15 cellular contexts compared by ENCODE assay signal in the genomic region with DNA sequence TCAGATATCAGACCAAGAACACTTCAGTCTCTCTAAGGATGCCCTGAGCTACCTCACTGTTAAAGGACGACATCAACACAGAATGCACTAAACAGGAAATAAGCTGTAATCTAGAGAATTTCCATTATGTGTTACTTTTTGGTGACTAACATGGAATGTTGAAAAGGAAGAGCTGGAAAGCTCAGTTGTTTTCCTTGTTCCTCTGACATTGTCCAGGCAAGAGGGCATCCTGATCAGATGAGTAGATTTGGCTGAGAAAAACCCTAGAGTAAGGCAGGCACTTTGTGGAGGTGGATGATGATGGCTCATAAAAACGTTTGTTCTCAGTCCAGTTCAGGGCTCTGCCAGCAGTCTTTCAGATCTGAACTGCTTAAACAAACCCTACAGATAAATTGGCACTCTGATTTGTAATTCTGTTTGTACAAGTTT. TPM values are rescaled to one million over a fixed set of nuclear protein-coding genes. Genes with fewer than 3 reads are reported as not detected.
DNase-seq lines count a peak whose midpoint lies in the region; ATAC-seq and TF ChIP-seq lines count a peak whose summit lies in the region.
"Had no signal": no experiment of that assay in that cellular context is flagged by ENCODE, and none has a peak within 500 bp of the region (broad histone marks: within the 10 kb centered on the region; RNA-seq: fewer than 3 reads in every experiment).

No MANE protein-coding gene starts in this region.

- no peak overlapping the region for H2AFZ ChIP-seq in SK-N-SH (ENCODE audit: low read depth)

- 0 out of 2 replicates have a peak overlapping the region, but pooled peaks have one; percentile 5 for H3K9ac ChIP-seq in SK-N-SH
- H3K9ac ChIP-seq: BLaER1 had no signal

- H3K4me3 ChIP-seq in SK-N-SH (ENCODE audit: low read depth in 2 of 2, low read length in 1 of 2) (no peak overlapping the region), foreskin fibroblast (ENCODE audit: low read depth in 1 of 2, low read length in 2 of 2) (no peak overlapping the region)
- H3K4me3 ChIP-seq: BLaER1, lower lobe of right lung, SK-N-MC had no signal

- peaks cover 16 to 25% of the 10 kb centered on the region in 2 experiments for H3K36me3 ChIP-seq in SK-N-SH (replicated peaks in 1 of 2; ENCODE audit: control insufficient read depth in 1 of 2, insufficient read depth in 2 of 2, low read length in 1 of 2)

- H3K27ac Mint-ChIP-seq in activated CD8-positive, alpha-beta T cell treated with anti-CD3 and anti-CD28 coated beads for 36 hours, result no peak overlapping the region
- H3K27ac Mint-ChIP-seq: stimulated activated memory B cell treated with anti-CD40 and anti-IgM and Interleukin-4, amounts not matched to agents 10 μg/mL and 1 μg/mL and 100 μg/mL, for 72 hours had no signal

- POLR2A ChIA-PET in SK-N-SH (lab: Yijun Ruan, JAX), result no interaction called here
- POLR2A ChIA-PET in activated CD8-positive, alpha-beta T cell treated with anti-CD3 and anti-CD28 coated beads for 36 hours (lab: Charles Lee), result interaction anchor here (1.0 to 1.1 kb wide), 2 partner anchors 18 to 34 kb away, joined by 3 read pairs; partner anchors contain the start of genes C17orf67 and DGKE

- no peak overlapping the region for H3K4me3 Mint-ChIP-seq in activated CD8-positive, alpha-beta T cell treated with anti-CD3 and anti-CD28 coated beads for 36 hours
- H3K4me3 Mint-ChIP-seq: stimulated activated memory B cell treated with anti-CD40 and anti-IgM and Interleukin-4, amounts not matched to agents 10 μg/mL and 1 μg/mL and 100 μg/mL, for 72 hours had no signal

- intact Hi-C loops in posterior cingulate gyrus (cut with DNase I), result no loop called here
- intact Hi-C loops in activated CD8-positive, alpha-beta T cell treated with anti-CD3 and anti-CD28 coated beads for 36 hours (cut with micrococcal nuclease), result no loop called here

- H3K4me2 ChIP-seq in SK-N-SH, result no peak overlapping the region
- H3K4me2 ChIP-seq: BLaER1 had no signal

- peak overlapping the region in 1 of 2 experiments; percentile 59; a peak in 3 of 4 replicates for H3K27ac ChIP-seq in SK-N-SH (ENCODE audit: low read depth in 2 of 2, low read length in 1 of 2)
- H3K27ac ChIP-seq: BLaER1, lower lobe of right lung, SK-N-MC had no signal

- H3K36me3 Mint-ChIP-seq in activated CD8-positive, alpha-beta T cell treated with anti-CD3 and anti-CD28 coated beads for 36 hours (ENCODE audit: low read depth), result peaks cover 11% of the 10 kb centered on the region

- H3K9me3 Mint-ChIP-seq in activated CD8-positive, alpha-beta T cell treated with anti-CD3 and anti-CD28 coated beads for 36 hours, result no peaks in the 10 kb centered on the region
- H3K9me3 Mint-ChIP-seq: stimulated activated memory B cell treated with anti-CD40 and anti-IgM and Interleukin-4, amounts not matched to agents 10 μg/mL and 1 μg/mL and 100 μg/mL, for 72 hours had no signal

- peaks cover 9% of the 10 kb centered on the region for H3K4me1 Mint-ChIP-seq in activated CD8-positive, alpha-beta T cell treated with anti-CD3 and anti-CD28 coated beads for 36 hours (ENCODE audit: low read depth)

- no peak for TF ChIP-seq RAD21 in SK-N-SH (IDR thresholded peaks at IDR 0.05; ENCODE audit: low read length)

- TF ChIP-seq EP300 in SK-N-SH (IDR thresholded peaks at IDR 0.05; ENCODE audit: borderline replicate concordance in 1 of 2, low read depth in 1 of 2, low read length in 1 of 2), result peak in 1 of 2 experiments; percentile 62; a peak in 1 of 4 replicates

- no peaks in the 10 kb centered on the region for H4K20me1 ChIP-seq in SK-N-SH (ENCODE audit: insufficient read depth)
- H4K20me1 ChIP-seq: BLaER1 had no signal

- H3K79me2 ChIP-seq in SK-N-SH (ENCODE audit: insufficient read depth), result no peaks in the 10 kb centered on the region

- H3K9me2 ChIP-seq in SK-N-SH, result no peaks in the 10 kb centered on the region

- no peaks in the 10 kb centered on the region for H3K9me3 ChIP-seq in SK-N-SH
- H3K9me3 ChIP-seq: BLaER1, lower lobe of right lung had no signal

- no peaks in the 10 kb centered on the region for H3K27me3 Mint-ChIP-seq in activated CD8-positive, alpha-beta T cell treated with anti-CD3 and anti-CD28 coated beads for 36 hours
- H3K27me3 Mint-ChIP-seq: stimulated activated memory B cell treated with anti-CD40 and anti-IgM and Interleukin-4, amounts not matched to agents 10 μg/mL and 1 μg/mL and 100 μg/mL, for 72 hours had no signal

- H3F3A ChIP-seq in SK-N-SH (replicated peaks; ENCODE audit: insufficient read depth), result peaks cover 24% of the 10 kb centered on the region

- peaks cover 0 to 5% of the 10 kb centered on the region in 2 experiments; a peak in 2 of 4 replicates for H3K4me1 ChIP-seq in SK-N-SH (ENCODE audit: control insufficient read depth in 1 of 2, insufficient read depth in 2 of 2, low read depth in 1 of 2, low read length in 1 of 2)
- H3K4me1 ChIP-seq: BLaER1 had no signal

- no peak for TF ChIP-seq CTCF in SK-N-SH (IDR thresholded peaks at IDR 0.05)
- TF ChIP-seq CTCF in foreskin fibroblast (IDR thresholded peaks at IDR 0.05; ENCODE audit: low read depth, low read length), result no peak
- TF ChIP-seq CTCF in activated CD8-positive, alpha-beta T cell treated with anti-CD3 and anti-CD28 coated beads for 36 hours (IDR thresholded peaks at IDR 0.05), result no peak

- WGBS in SK-N-SH (ENCODE audit: low lambda C conversion rate), result 31% methylated on average over 2 of the region's 2 CpGs

- ATAC-seq in activated CD8-positive, alpha-beta T cell treated with anti-CD3 and anti-CD28 coated beads for 36 hours, result no peak
- ATAC-seq: lower lobe of right lung; stimulated activated memory B cell treated with anti-CD40 and anti-IgM and Interleukin-4, amounts not matched to agents 10 μg/mL and 1 μg/mL and 100 μg/mL, for 72 hours had no signal

- CTCF ChIA-PET in SK-N-SH (lab: Yijun Ruan, JAX), result interaction anchor here (0.5 to 2.1 kb wide), 8 partner anchors 9 to 315 kb away, joined by 3 to 7 read pairs (median 4); no protein-coding TSS in a partner anchor
- CTCF ChIA-PET in activated CD8-positive, alpha-beta T cell treated with anti-CD3 and anti-CD28 coated beads for 36 hours (lab: Charles Lee), result interaction anchor here (1.0 to 4.3 kb wide), 2 partner anchors 16 to 48 kb away, joined by 3 to 16 read pairs; no protein-coding TSS in a partner anchor

- peak; percentile 57 for DNase-seq in A172 (ENCODE audit: low spot score)
- DNase-seq in GM04504 (ENCODE audit: low read depth), result peak; percentile 15
- no peak for DNase-seq in SK-N-SH
- peak; percentile 72 to 78 for DNase-seq in foreskin fibroblast
- no peak for DNase-seq in posterior cingulate gyrus
- DNase-seq in stimulated activated CD4-positive, alpha-beta T cell treated with anti-CD3 and anti-CD28 coated beads, Interleukin-12 subunit alpha, Interleukin-12 subunit beta, amount 100 ng/mL, for 4 hours, result no peak
- DNase-seq in activated CD8-positive, alpha-beta T cell treated with anti-CD3 and anti-CD28 coated beads for 36 hours, result no peak
- DNase-seq in NCI-H2107 (lab: John Stamatoyannopoulos, UW), result no peak
- DNase-seq: activated CD4-positive, CD25-positive, alpha-beta regulatory T cell treated with anti-CD3 and anti-CD28 coated beads, Interleukin-2, amount 50 U/mL, for 72 hours; activated gamma-delta T cell treated with Interleukin-2 at 50 U/mL for 16 hours; lower lobe of right lung; NCI-H1105 treated with DMSO at 0.1 percent for 48 hours had no signal

- H3K27me3 ChIP-seq in SK-N-SH (ENCODE audit: insufficient read depth), result no peaks in the 10 kb centered on the region
- H3K27me3 ChIP-seq: BLaER1 had no signal

TF ChIP-seq in SK-N-SH, 30 proteins besides CTCF, POLR2A, EP300 and RAD21 (continues in another document):
- TF ChIP-seq MAX (IDR thresholded peaks at IDR 0.05; ENCODE audit: low read depth) (no peak), FOSL2 (IDR thresholded peaks at IDR 0.05; ENCODE audit: borderline replicate concordance, low read depth) (peak; percentile 42; the same call in 1 of the 2 replicates), RXRA (IDR thresholded peaks at IDR 0.05; ENCODE audit: borderline replicate concordance, low read depth) (peak; percentile 53; the same call in 1 of the 2 replicates), ELF1 (IDR thresholded peaks at IDR 0.05) (0 out of 2 replicates have a peak, but pooled peaks have one; percentile 26), POLR2AphosphoS5 (IDR thresholded peaks at IDR 0.05; ENCODE audit: low read depth, low read length) (peak; percentile 15; the same call in 1 of the 2 replicates)

RNA-seq across cellular contexts. Expression of gene DGKE, which starts 34.0 kb away (rescaled TPM):
- 3.2 and 7.1 TPM in 2 replicates for total RNA-seq in A172 (2014; rRNA removed; shearing (Covaris generic))
- 2.4 and 2.8 TPM in 2 replicates for polyA plus RNA-seq in SK-N-SH (2012; rRNA removed)
- polyA plus RNA-seq in SK-N-SH (2012; cell fraction: cytosol; rRNA removed), result 1.9 and 2.0 TPM in 2 replicates
- polyA plus RNA-seq in SK-N-SH (2012; cell fraction: nucleus; rRNA removed), result 13.8 and 15.7 TPM in 2 replicates
- 10 to 100 TPM; 25.1 to 29.0 TPM for total RNA-seq in activated CD8-positive, alpha-beta T cell treated with anti-CD3 and anti-CD28 coated beads for 36 hours

RNA-seq across cellular contexts. Expression of gene C17orf67, which starts 34.2 kb away (rescaled TPM):
- total RNA-seq in A172 (2014; rRNA removed; shearing (Covaris generic)), result 0.76 and 1.8 TPM in 2 replicates
- polyA plus RNA-seq in SK-N-SH (2012; rRNA removed), result 1.6 and 1.7 TPM in 2 replicates
- polyA plus RNA-seq in SK-N-SH (2012; cell fraction: cytosol; rRNA removed), result 1.6 and 1.9 TPM in 2 replicates
- polyA plus RNA-seq in SK-N-SH (2012; cell fraction: nucleus; rRNA removed), result 3.7 and 5.1 TPM in 2 replicates
- 1 to 10 TPM; 2.3 TPM for total RNA-seq in activated CD8-positive, alpha-beta T cell treated with anti-CD3 and anti-CD28 coated beads for 36 hours

RNA-seq across cellular contexts. Expression of gene TRIM25, which starts 45.9 kb away (rescaled TPM):
- 22.0 and 27.2 TPM in 2 replicates for total RNA-seq in A172 (2014; rRNA removed; shearing (Covaris generic))
- 17.1 and 24.2 TPM in 2 replicates for polyA plus RNA-seq in SK-N-SH (2012; rRNA removed)
- polyA plus RNA-seq in SK-N-SH (2012; cell fraction: cytosol; rRNA removed), result 18.0 and 21.9 TPM in 2 replicates
- 39.0 and 52.3 TPM in 2 replicates for polyA plus RNA-seq in SK-N-SH (2012; cell fraction: nucleus; rRNA removed)
- total RNA-seq in activated CD8-positive, alpha-beta T cell treated with anti-CD3 and anti-CD28 coated beads for 36 hours, result 10 to 100 TPM; 94.2 to 95.6 TPM

Comparison
In these comparisons a context has a peak if more than half of its experiments do, and no peak if none do; other contexts are left out.
1. DNase-seq: peak in A172 (single experiment), GM04504 (single experiment) and foreskin fibroblast (2 of 2); none in SK-N-SH (single experiment), posterior cingulate gyrus (0 of 10), stimulated activated CD4-positive, alpha-beta T cell treated with anti-CD3 and anti-CD28 coated beads, Interleukin-12 subunit alpha, Interleukin-12 subunit beta, amount 100 ng/mL, for 4 hours (single experiment), activated CD8-positive, alpha-beta T cell treated with anti-CD3 and anti-CD28 coated beads for 36 hours (single experiment) and NCI-H2107 (single experiment).